ENCODE assay signal across 23 cellular contexts in the genomic region with DNA sequence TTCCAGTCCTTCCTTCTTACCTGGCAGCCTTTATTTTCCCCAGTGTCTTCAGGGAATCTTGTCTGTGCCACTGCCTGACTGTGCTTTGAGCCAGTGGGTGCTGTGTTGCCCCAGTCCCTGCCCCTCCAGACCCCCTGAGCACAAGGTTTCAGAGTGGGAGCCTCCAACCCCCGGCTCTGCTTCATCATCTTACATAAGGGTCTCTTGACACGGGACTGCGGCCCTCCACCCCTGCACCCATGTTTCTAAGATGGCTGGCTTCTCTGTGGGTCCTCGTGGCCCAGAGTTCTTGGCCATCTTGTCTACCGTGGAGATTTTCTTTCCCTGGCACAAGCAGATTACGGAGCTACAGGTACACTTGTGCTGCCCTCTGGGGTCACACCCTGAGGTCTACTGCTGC.
DNase-seq lines count a peak whose midpoint lies in the region; ATAC-seq and TF ChIP-seq lines count a peak whose summit lies in the region.
"Had no signal": no experiment of that assay in that cellular context is flagged by ENCODE, and none has a peak within 500 bp of the region (broad histone marks: within the 10 kb centered on the region; RNA-seq: fewer than 3 reads in every experiment).

No MANE protein-coding gene starts in this region.

- H3K36me3 ChIP-seq in Peyer's patch (no peaks in the 10 kb centered on the region), neural cell (ENCODE audit: insufficient read depth, low read length) (no peaks in the 10 kb centered on the region)

- TF ChIP-seq CTCF in Peyer's patch (IDR thresholded peaks at IDR 0.05) (no peak), neural cell (IDR thresholded peaks at IDR 0.05; ENCODE audit: poor library complexity, severe bottlenecking) (no peak), type B pancreatic cell (conservative IDR thresholded peaks at IDR 0.05) (no peak)

- H3K27me3 Mint-ChIP-seq in type B pancreatic cell = peaks cover 3% of the 10 kb centered on the region

- H2AFZ ChIP-seq in neural cell (ENCODE audit: low read depth, low read length) = no peak overlapping the region
- H2AFZ ChIP-seq: GM23248 had no signal

- H3K9me3 Mint-ChIP-seq in type B pancreatic cell = no peaks in the 10 kb centered on the region
- H3K9me3 Mint-ChIP-seq: CD8-positive, alpha-beta T cell had no signal

- H3K9me3 ChIP-seq in Peyer's patch = no peaks in the 10 kb centered on the region
- H3K9me3 ChIP-seq in neural cell (ENCODE audit: low read length) = no peaks in the 10 kb centered on the region

- H3K27ac ChIP-seq in Peyer's patch = no peak overlapping the region
- H3K27ac ChIP-seq in neural cell (ENCODE audit: low read length) = peak overlapping the region; percentile 8
- H3K27ac ChIP-seq: GM23248 had no signal

- H3K36me3 Mint-ChIP-seq in type B pancreatic cell = no peaks in the 10 kb centered on the region
- H3K36me3 Mint-ChIP-seq: CD8-positive, alpha-beta T cell had no signal

- TF ChIP-seq POLR2A in Peyer's patch (IDR thresholded peaks at IDR 0.05) = no peak

- no peak overlapping the region for H3K4me2 ChIP-seq in neural cell (ENCODE audit: low read length)

- no peak overlapping the region for H3K27ac Mint-ChIP-seq in type B pancreatic cell
- H3K27ac Mint-ChIP-seq: CD8-positive, alpha-beta T cell had no signal

- no peak overlapping the region for H3K9ac ChIP-seq in neural cell (ENCODE audit: low read length)
- H3K9ac ChIP-seq: GM23248 had no signal

- intact Hi-C loops in Right ventricle myocardium inferior (cut with DNase I) (no loop called here), left ventricle myocardium superior (cut with micrococcal nuclease) (no loop called here)

- H3K27me3 ChIP-seq in Peyer's patch (no peaks in the 10 kb centered on the region), neural cell (ENCODE audit: insufficient read depth, low read depth, low read length) (no peaks in the 10 kb centered on the region)

- TF ChIP-seq EP300 in neural cell (conservative IDR thresholded peaks at IDR 0.05; ENCODE audit: poor library complexity, severe bottlenecking) = no peak

- ATAC-seq in Right ventricle myocardium inferior = no peak
- no peak for ATAC-seq in left ventricle myocardium superior
- ATAC-seq: CD8-positive, alpha-beta T cell had no signal

- TF ChIP-seq RAD21 in neural cell (conservative IDR thresholded peaks at IDR 0.05) = no peak

- DNase-seq in Right ventricle myocardium inferior (ENCODE audit: missing footprints) = peak; percentile 49
- no peak for DNase-seq in left ventricle myocardium superior
- DNase-seq in Peyer's patch = peak; percentile 6 to 27 (median 25)
- DNase-seq in type B pancreatic cell (ENCODE audit: extremely low spot score, unreplicated experiment) = peak; percentile 53
- DNase-seq in NCI-H2227 treated with DMSO at 0.1 percent for 48 hours (lab: John Stamatoyannopoulos, UW) = no peak
- DNase-seq in DMS53 treated with DMSO at 0.1 percent for 48 hours (lab: John Stamatoyannopoulos, UW; ENCODE audit: unreplicated experiment) = no peak
- DNase-seq: AML-193; C1 segment of cervical spinal cord; Calu3; DMS53; EL; GF-D8; GM23248; HCEC 1CT; KBM-7; NCI-H1092 treated with DMSO at 0.1 percent for 48 hours; NCI-H1436 treated with DMSO at 0.1 percent for 48 hours; NCI-H1930; NCI-H510A; NCI-H748 treated with DMSO at 0.1 percent for 48 hours; NK-92 treated with Interleukin-12 subunit alpha and Interleukin-12 subunit beta, amount 100 ng/mL, for 24 hours had no signal

- no peak overlapping the region for H3K4me3 Mint-ChIP-seq in type B pancreatic cell
- H3K4me3 Mint-ChIP-seq: CD8-positive, alpha-beta T cell had no signal

- H4K20me1 ChIP-seq in neural cell (ENCODE audit: insufficient read depth) = no peaks in the 10 kb centered on the region

- H3K9me2 ChIP-seq in neural cell (ENCODE audit: insufficient read depth, low read length) = no peaks in the 10 kb centered on the region

- no peaks in the 10 kb centered on the region for H3F3A ChIP-seq in neural cell (ENCODE audit: insufficient read depth, low read length, poor library complexity, severe bottlenecking)

- H3K79me2 ChIP-seq in neural cell (replicated peaks; ENCODE audit: insufficient read depth, low read length) = no peaks in the 10 kb centered on the region

- H3K4me1 Mint-ChIP-seq in type B pancreatic cell (ENCODE audit: unreplicated experiment) = no peaks in the 10 kb centered on the region

- H3K4me3 ChIP-seq in Peyer's patch = no peak overlapping the region
- H3K4me3 ChIP-seq in neural cell (ENCODE audit: low read length) = no peak overlapping the region
- H3K4me3 ChIP-seq: GM23248 had no signal

- H3K4me1 ChIP-seq in Peyer's patch = no peaks in the 10 kb centered on the region

TF ChIP-seq in neural cell, 6 proteins besides CTCF, POLR2A, EP300 and RAD21:
- no peak for TF ChIP-seq TAF1 (IDR thresholded peaks at IDR 0.05; ENCODE audit: low read depth)
- no peak for TF ChIP-seq MXI1 (conservative IDR thresholded peaks at IDR 0.05; ENCODE audit: poor library complexity, severe bottlenecking)
- TF ChIP-seq EZH2 (IDR thresholded peaks at IDR 0.05; ENCODE audit: borderline replicate concordance, insufficient read depth, low read length, poor library complexity, severe bottlenecking) = no peak
- TF ChIP-seq SMC3 (conservative IDR thresholded peaks at IDR 0.05; ENCODE audit: poor library complexity) = no peak
- TF ChIP-seq, protein P1, sequence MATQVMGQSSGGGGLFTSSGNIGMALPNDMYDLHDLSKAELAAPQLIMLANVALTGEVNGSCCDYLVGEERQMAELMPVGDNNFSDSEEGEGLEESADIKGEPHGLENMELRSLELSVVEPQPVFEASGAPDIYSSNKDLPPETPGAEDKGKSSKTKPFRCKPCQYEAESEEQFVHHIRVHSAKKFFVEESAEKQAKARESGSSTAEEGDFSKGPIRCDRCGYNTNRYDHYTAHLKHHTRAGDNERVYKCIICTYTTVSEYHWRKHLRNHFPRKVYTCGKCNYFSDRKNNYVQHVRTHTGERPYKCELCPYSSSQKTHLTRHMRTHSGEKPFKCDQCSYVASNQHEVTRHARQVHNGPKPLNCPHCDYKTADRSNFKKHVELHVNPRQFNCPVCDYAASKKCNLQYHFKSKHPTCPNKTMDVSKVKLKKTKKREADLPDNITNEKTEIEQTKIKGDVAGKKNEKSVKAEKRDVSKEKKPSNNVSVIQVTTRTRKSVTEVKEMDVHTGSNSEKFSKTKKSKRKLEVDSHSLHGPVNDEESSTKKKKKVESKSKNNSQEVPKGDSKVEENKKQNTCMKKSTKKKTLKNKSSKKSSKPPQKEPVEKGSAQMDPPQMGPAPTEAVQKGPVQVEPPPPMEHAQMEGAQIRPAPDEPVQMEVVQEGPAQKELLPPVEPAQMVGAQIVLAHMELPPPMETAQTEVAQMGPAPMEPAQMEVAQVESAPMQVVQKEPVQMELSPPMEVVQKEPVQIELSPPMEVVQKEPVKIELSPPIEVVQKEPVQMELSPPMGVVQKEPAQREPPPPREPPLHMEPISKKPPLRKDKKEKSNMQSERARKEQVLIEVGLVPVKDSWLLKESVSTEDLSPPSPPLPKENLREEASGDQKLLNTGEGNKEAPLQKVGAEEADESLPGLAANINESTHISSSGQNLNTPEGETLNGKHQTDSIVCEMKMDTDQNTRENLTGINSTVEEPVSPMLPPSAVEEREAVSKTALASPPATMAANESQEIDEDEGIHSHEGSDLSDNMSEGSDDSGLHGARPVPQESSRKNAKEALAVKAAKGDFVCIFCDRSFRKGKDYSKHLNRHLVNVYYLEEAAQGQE (IDR thresholded peaks at IDR 0.05; ENCODE audit: borderline replicate concordance) = no peak
- TF ChIP-seq POLR2AphosphoS5 (IDR thresholded peaks at IDR 0.05) = no peak

Comparison
In these comparisons a context has a peak if more than half of its experiments do, and no peak if none do; other contexts are left out.
1. DNase-seq: peak in Right ventricle myocardium inferior (single experiment), Peyer's patch (3 of 3) and type B pancreatic cell (single experiment); none in left ventricle myocardium superior (single experiment), NCI-H2227 treated with DMSO at 0.1 percent for 48 hours (single experiment) and DMS53 treated with DMSO at 0.1 percent for 48 hours (single experiment).